Comparison of ENCODE assay signal across 1 cellular context in the genomic region with DNA sequence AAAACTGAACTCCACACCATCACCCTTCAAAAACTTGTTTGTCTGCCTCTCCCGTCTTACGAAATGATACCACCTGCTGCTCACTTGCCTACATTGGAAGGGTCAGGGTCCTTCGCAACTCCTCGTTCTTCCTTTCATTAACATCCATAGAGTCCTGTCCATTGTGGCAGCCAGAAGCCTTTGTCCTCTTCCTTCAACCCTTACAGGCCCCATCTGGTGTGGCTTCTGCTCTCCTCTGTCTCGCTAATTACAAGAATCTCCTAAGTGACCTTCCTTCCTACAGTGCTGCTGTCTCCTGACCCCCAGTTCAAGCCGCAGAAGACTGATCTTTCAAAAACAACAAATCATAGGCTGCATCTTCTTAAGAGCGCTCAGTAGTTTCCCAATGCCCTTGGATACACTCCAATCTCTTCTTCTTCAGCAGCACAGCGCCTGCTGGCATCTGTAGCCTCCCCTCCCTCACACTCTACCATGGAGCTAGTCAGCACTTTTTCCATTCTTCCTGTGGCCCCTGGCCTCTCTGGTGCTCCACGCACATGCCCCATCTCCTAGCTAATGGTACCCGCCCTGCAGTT.
TF ChIP-seq lines count a peak whose summit lies in the region.

No MANE protein-coding gene starts in this region.

TF ChIP-seq in GM23338, 12 proteins besides CTCF, POLR2A, EP300 and RAD21:
- TF ChIP-seq, protein P1, sequence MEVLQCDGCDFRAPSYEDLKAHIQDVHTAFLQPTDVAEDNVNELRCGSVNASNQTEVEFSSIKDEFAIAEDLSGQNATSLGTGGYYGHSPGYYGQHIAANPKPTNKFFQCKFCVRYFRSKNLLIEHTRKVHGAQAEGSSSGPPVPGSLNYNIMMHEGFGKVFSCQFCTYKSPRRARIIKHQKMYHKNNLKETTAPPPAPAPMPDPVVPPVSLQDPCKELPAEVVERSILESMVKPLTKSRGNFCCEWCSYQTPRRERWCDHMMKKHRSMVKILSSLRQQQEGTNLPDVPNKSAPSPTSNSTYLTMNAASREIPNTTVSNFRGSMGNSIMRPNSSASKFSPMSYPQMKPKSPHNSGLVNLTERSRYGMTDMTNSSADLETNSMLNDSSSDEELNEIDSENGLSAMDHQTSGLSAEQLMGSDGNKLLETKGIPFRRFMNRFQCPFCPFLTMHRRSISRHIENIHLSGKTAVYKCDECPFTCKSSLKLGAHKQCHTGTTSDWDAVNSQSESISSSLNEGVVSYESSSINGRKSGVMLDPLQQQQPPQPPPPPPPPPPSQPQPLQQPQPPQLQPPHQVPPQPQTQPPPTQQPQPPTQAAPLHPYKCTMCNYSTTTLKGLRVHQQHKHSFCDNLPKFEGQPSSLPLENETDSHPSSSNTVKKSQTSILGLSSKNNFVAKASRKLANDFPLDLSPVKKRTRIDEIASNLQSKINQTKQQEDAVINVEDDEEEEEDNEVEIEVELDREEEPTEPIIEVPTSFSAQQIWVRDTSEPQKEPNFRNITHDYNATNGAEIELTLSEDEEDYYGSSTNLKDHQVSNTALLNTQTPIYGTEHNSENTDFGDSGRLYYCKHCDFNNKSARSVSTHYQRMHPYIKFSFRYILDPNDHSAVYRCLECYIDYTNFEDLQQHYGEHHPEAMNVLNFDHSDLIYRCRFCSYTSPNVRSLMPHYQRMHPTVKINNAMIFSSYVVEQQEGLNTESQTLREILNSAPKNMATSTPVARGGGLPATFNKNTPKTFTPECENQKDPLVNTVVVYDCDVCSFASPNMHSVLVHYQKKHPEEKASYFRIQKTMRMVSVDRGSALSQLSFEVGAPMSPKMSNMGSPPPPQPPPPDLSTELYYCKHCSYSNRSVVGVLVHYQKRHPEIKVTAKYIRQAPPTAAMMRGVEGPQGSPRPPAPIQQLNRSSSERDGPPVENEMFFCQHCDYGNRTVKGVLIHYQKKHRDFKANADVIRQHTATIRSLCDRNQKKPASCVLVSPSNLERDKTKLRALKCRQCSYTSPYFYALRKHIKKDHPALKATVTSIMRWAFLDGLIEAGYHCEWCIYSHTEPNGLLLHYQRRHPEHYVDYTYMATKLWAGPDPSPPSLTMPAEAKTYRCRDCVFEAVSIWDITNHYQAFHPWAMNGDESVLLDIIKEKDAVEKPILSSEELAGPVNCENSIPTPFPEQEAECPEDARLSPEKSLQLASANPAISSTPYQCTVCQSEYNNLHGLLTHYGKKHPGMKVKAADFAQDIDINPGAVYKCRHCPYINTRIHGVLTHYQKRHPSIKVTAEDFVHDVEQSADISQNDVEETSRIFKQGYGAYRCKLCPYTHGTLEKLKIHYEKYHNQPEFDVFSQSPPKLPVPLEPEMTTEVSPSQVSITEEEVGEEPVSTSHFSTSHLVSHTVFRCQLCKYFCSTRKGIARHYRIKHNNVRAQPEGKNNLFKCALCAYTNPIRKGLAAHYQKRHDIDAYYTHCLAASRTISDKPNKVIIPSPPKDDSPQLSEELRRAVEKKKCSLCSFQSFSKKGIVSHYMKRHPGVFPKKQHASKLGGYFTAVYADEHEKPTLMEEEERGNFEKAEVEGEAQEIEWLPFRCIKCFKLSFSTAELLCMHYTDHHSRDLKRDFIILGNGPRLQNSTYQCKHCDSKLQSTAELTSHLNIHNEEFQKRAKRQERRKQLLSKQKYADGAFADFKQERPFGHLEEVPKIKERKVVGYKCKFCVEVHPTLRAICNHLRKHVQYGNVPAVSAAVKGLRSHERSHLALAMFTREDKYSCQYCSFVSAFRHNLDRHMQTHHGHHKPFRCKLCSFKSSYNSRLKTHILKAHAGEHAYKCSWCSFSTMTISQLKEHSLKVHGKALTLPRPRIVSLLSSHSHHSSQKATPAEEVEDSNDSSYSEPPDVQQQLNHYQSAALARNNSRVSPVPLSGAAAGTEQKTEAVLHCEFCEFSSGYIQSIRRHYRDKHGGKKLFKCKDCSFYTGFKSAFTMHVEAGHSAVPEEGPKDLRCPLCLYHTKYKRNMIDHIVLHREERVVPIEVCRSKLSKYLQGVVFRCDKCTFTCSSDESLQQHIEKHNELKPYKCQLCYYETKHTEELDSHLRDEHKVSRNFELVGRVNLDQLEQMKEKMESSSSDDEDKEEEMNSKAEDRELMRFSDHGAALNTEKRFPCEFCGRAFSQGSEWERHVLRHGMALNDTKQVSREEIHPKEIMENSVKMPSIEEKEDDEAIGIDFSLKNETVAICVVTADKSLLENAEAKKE (CRISPR knock-in tag; IDR thresholded peaks at IDR 0.05) = peak; percentile 79
- TF ChIP-seq ZNF114 (CRISPR knock-in tag; IDR thresholded peaks at IDR 0.05) (no peak), STAT1 (IDR thresholded peaks at IDR 0.05; ENCODE audit: unreplicated experiment) (no peak)
